Comparison of ENCODE assay signal across 8 cellular contexts in genomic region chr18:73835039-73835438, GRCh38.
"Had no signal": no experiment of that assay in that cellular context is flagged by ENCODE, and none has a peak within 500 bp of the region (broad histone marks: within the 10 kb centered on the region; RNA-seq: fewer than 3 reads in every experiment).

No MANE protein-coding gene starts in this region.

- ATAC-seq: GM12878 had no signal

- FAIRE-seq: G401.6, GM12878, GM12891, GM12892, GM18507, GM19239 had no signal

- H3K4me3 ChIP-seq: GM12878 had no signal

- DNase-seq: GDM1, GF-D8 had no signal
